ENCODE assay signal across 1 cellular context in the genomic region with DNA sequence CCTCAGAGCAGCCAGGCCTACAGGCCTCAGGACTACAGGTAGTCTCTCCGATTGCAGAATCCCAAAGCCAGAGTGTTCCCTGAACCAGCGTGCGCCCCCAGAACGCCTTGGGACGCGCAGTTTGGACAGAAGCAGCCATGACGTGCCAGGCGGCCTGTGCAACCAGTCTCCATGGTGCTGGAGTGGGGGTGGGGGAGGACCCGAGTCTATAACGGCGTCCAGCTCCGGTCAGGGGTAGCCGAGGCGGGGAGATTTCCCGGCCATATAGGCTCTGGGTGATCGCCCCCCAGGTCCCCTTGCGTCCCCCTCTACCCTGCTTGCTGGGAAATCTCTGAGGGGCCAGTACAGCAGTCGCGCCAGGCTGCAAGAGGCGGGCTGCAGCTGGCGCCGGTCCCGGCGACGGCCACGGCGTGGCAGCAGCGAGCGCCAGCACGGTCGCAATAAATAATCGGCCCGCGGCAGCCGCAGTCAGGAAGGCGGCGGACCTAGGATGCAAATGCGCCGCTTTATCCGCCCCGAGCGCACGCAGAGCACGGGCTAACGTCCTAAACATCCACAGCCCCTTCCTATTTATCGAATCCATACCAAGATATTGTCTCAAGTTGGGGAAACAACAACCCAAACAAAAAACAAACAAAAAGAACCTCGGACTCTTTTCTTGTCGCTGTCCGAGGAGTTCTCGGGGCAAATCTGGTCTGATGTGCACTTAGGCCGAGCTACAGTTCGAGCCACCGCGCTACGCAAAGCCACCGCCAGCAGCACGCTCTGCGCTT.
TF ChIP-seq lines count a peak whose summit lies in the region.

No MANE protein-coding gene starts in this region.

TF ChIP-seq in HepG2, 621 proteins besides CTCF, POLR2A, EP300 and RAD21 (continued from another document and continues in another):
- TF ChIP-seq JUND (CRISPR knock-in tag; IDR thresholded peaks at IDR 0.05) (0 out of 2 replicates have a peak, but pooled peaks have one; percentile 12), SNRNP70 (IDR thresholded peaks at IDR 0.05; ENCODE audit: low read depth, low read length) (no peak), FLYWCH1 (CRISPR knock-in tag; IDR thresholded peaks at IDR 0.05) (no peak), THYN1 (CRISPR knock-in tag; IDR thresholded peaks at IDR 0.05; ENCODE audit: borderline replicate concordance, low read depth) (no peak), ATM (IDR thresholded peaks at IDR 0.05; ENCODE audit: borderline replicate concordance) (no peak), FOSL2 (CRISPR knock-in tag; IDR thresholded peaks at IDR 0.05) (no peak), MAFK (conservative IDR thresholded peaks at IDR 0.05 in 1 of 2, IDR thresholded peaks at IDR 0.05 in 1 of 2; ENCODE audit: low read length in 2 of 2) (no peak), ZNF160 (CRISPR knock-in tag; IDR thresholded peaks at IDR 0.05) (no peak), CEBPB (IDR thresholded peaks at IDR 0.05; ENCODE audit: borderline replicate concordance, low read depth, low read length) (no peak), ZNF652 (CRISPR knock-in tag; IDR thresholded peaks at IDR 0.05; ENCODE audit: borderline replicate concordance, low read depth) (no peak), ZNF772 (CRISPR knock-in tag; IDR thresholded peaks at IDR 0.05) (no peak), TSC22D2 (CRISPR knock-in tag; IDR thresholded peaks at IDR 0.05; ENCODE audit: borderline replicate concordance) (no peak), KDM1A (CRISPR knock-in tag; IDR thresholded peaks at IDR 0.05) (no peak), ZNF780A (CRISPR knock-in tag; IDR thresholded peaks at IDR 0.05) (no peak), BORCS8-MEF2B (CRISPR knock-in tag; IDR thresholded peaks at IDR 0.05) (no peak; the same call in 1 of the 2 replicates), FOXP1 (IDR thresholded peaks at IDR 0.05) (no peak), FOXP1 (CRISPR knock-in tag; IDR thresholded peaks at IDR 0.05) (no peak), GTF2F1 (IDR thresholded peaks at IDR 0.05; ENCODE audit: low read length) (no peak), ZNF501 (CRISPR knock-in tag; IDR thresholded peaks at IDR 0.05) (0 out of 2 replicates have a peak, but pooled peaks have one; percentile 26), ARID2 (CRISPR knock-in tag; IDR thresholded peaks at IDR 0.05; ENCODE audit: borderline replicate concordance) (no peak), GATA4 (IDR thresholded peaks at IDR 0.05; ENCODE audit: borderline replicate concordance, low read depth) (no peak), NR2C2 (CRISPR knock-in tag; IDR thresholded peaks at IDR 0.05; ENCODE audit: borderline replicate concordance) (no peak), SUZ12 (IDR thresholded peaks at IDR 0.05; ENCODE audit: low read depth, low read length) (no peak), ARNT (IDR thresholded peaks at IDR 0.05) (no peak), ZNF616 (CRISPR knock-in tag; IDR thresholded peaks at IDR 0.05; ENCODE audit: low read depth) (no peak), JARID2 (CRISPR knock-in tag; IDR thresholded peaks at IDR 0.05; ENCODE audit: insufficient replicate concordance) (peak; percentile 37), CHD2 (IDR thresholded peaks at IDR 0.05; ENCODE audit: low read depth, low read length) (no peak), CC2D1A (CRISPR knock-in tag; IDR thresholded peaks at IDR 0.05) (no peak), ZNF713 (CRISPR knock-in tag; IDR thresholded peaks at IDR 0.05) (no peak), TGIF2 (CRISPR knock-in tag; IDR thresholded peaks at IDR 0.05) (no peak)
- TF ChIP-seq, protein P1, sequence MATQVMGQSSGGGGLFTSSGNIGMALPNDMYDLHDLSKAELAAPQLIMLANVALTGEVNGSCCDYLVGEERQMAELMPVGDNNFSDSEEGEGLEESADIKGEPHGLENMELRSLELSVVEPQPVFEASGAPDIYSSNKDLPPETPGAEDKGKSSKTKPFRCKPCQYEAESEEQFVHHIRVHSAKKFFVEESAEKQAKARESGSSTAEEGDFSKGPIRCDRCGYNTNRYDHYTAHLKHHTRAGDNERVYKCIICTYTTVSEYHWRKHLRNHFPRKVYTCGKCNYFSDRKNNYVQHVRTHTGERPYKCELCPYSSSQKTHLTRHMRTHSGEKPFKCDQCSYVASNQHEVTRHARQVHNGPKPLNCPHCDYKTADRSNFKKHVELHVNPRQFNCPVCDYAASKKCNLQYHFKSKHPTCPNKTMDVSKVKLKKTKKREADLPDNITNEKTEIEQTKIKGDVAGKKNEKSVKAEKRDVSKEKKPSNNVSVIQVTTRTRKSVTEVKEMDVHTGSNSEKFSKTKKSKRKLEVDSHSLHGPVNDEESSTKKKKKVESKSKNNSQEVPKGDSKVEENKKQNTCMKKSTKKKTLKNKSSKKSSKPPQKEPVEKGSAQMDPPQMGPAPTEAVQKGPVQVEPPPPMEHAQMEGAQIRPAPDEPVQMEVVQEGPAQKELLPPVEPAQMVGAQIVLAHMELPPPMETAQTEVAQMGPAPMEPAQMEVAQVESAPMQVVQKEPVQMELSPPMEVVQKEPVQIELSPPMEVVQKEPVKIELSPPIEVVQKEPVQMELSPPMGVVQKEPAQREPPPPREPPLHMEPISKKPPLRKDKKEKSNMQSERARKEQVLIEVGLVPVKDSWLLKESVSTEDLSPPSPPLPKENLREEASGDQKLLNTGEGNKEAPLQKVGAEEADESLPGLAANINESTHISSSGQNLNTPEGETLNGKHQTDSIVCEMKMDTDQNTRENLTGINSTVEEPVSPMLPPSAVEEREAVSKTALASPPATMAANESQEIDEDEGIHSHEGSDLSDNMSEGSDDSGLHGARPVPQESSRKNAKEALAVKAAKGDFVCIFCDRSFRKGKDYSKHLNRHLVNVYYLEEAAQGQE (IDR thresholded peaks at IDR 0.05; ENCODE audit: borderline replicate concordance in 1 of 2, low read depth in 1 of 2, low read length in 2 of 2), result peak; percentile 1 to 77
- TF ChIP-seq, protein P2, sequence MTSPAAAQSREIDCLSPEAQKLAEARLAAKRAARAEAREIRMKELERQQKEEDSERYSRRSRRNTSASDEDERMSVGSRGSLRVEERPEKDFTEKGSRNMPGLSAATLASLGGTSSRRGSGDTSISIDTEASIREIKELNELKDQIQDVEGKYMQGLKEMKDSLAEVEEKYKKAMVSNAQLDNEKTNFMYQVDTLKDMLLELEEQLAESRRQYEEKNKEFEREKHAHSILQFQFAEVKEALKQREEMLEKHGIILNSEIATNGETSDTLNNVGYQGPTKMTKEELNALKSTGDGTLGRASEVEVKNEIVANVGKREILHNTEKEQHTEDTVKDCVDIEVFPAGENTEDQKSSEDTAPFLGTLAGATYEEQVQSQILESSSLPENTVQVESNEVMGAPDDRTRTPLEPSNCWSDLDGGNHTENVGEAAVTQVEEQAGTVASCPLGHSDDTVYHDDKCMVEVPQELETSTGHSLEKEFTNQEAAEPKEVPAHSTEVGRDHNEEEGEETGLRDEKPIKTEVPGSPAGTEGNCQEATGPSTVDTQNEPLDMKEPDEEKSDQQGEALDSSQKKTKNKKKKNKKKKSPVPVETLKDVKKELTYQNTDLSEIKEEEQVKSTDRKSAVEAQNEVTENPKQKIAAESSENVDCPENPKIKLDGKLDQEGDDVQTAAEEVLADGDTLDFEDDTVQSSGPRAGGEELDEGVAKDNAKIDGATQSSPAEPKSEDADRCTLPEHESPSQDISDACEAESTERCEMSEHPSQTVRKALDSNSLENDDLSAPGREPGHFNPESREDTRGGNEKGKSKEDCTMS (CRISPR knock-in tag; conservative IDR thresholded peaks at IDR 0.05), result no peak
- TF ChIP-seq, protein P3, sequence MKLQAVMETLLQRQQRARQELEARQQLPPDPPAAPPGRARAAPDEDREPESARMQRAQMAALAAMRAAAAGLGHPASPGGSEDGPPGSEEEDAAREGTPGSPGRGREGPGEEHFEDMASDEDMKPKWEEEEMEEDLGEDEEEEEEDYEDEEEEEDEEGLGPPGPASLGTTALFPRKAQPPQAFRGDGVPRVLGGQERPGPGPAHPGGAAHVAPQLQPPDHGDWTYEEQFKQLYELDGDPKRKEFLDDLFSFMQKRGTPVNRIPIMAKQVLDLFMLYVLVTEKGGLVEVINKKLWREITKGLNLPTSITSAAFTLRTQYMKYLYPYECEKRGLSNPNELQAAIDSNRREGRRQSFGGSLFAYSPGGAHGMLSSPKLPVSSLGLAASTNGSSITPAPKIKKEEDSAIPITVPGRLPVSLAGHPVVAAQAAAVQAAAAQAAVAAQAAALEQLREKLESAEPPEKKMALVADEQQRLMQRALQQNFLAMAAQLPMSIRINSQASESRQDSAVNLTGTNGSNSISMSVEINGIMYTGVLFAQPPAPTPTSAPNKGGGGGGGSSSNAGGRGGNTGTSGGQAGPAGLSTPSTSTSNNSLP (IDR thresholded peaks at IDR 0.05; ENCODE audit: low read depth, low read length), result peak; percentile 94
- TF ChIP-seq, protein P4, sequence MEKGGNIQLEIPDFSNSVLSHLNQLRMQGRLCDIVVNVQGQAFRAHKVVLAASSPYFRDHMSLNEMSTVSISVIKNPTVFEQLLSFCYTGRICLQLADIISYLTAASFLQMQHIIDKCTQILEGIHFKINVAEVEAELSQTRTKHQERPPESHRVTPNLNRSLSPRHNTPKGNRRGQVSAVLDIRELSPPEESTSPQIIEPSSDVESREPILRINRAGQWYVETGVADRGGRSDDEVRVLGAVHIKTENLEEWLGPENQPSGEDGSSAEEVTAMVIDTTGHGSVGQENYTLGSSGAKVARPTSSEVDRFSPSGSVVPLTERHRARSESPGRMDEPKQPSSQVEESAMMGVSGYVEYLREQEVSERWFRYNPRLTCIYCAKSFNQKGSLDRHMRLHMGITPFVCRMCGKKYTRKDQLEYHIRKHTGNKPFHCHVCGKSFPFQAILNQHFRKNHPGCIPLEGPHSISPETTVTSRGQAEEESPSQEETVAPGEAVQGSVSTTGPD (CRISPR knock-in tag; IDR thresholded peaks at IDR 0.05), result no peak
- TF ChIP-seq, protein P5, sequence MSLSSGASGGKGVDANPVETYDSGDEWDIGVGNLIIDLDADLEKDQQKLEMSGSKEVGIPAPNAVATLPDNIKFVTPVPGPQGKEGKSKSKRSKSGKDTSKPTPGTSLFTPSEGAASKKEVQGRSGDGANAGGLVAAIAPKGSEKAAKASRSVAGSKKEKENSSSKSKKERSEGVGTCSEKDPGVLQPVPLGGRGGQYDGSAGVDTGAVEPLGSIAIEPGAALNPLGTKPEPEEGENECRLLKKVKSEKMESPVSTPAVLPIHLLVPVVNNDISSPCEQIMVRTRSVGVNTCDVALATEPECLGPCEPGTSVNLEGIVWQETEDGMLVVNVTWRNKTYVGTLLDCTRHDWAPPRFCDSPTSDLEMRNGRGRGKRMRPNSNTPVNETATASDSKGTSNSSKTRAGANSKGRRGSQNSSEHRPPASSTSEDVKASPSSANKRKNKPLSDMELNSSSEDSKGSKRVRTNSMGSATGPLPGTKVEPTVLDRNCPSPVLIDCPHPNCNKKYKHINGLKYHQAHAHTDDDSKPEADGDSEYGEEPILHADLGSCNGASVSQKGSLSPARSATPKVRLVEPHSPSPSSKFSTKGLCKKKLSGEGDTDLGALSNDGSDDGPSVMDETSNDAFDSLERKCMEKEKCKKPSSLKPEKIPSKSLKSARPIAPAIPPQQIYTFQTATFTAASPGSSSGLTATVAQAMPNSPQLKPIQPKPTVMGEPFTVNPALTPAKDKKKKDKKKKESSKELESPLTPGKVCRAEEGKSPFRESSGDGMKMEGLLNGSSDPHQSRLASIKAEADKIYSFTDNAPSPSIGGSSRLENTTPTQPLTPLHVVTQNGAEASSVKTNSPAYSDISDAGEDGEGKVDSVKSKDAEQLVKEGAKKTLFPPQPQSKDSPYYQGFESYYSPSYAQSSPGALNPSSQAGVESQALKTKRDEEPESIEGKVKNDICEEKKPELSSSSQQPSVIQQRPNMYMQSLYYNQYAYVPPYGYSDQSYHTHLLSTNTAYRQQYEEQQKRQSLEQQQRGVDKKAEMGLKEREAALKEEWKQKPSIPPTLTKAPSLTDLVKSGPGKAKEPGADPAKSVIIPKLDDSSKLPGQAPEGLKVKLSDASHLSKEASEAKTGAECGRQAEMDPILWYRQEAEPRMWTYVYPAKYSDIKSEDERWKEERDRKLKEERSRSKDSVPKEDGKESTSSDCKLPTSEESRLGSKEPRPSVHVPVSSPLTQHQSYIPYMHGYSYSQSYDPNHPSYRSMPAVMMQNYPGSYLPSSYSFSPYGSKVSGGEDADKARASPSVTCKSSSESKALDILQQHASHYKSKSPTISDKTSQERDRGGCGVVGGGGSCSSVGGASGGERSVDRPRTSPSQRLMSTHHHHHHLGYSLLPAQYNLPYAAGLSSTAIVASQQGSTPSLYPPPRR (CRISPR knock-in tag; IDR thresholded peaks at IDR 0.05; ENCODE audit: borderline replicate concordance), result no peak
- TF ChIP-seq, protein P6, sequence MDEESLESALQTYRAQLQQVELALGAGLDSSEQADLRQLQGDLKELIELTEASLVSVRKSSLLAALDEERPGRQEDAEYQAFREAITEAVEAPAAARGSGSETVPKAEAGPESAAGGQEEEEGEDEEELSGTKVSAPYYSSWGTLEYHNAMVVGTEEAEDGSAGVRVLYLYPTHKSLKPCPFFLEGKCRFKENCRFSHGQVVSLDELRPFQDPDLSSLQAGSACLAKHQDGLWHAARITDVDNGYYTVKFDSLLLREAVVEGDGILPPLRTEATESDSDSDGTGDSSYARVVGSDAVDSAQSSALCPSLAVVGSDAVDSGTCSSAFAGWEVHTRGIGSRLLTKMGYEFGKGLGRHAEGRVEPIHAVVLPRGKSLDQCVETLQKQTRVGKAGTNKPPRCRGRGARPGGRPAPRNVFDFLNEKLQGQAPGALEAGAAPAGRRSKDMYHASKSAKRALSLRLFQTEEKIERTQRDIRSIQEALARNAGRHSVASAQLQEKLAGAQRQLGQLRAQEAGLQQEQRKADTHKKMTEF (CRISPR knock-in tag; IDR thresholded peaks at IDR 0.05), result peak; percentile 63; the same call in 1 of the 2 replicates
- TF ChIP-seq, protein P7, sequence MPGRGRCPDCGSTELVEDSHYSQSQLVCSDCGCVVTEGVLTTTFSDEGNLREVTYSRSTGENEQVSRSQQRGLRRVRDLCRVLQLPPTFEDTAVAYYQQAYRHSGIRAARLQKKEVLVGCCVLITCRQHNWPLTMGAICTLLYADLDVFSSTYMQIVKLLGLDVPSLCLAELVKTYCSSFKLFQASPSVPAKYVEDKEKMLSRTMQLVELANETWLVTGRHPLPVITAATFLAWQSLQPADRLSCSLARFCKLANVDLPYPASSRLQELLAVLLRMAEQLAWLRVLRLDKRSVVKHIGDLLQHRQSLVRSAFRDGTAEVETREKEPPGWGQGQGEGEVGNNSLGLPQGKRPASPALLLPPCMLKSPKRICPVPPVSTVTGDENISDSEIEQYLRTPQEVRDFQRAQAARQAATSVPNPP (CRISPR knock-in tag; IDR thresholded peaks at IDR 0.05), result no peak
